Comparison of ENCODE assay signal across 2 cellular contexts in genomic region chr19:18467978-18468377, GRCh38.
A peak's percentile ranks its signal among the peaks of the same experiment; 100 is the strongest.
TF ChIP-seq lines count a peak whose summit lies in the region.

No MANE protein-coding gene starts in this region.

TF ChIP-seq in IMR-90, 13 proteins besides CTCF, POLR2A, EP300 and RAD21:
- TF ChIP-seq SMC3 (IDR thresholded peaks at IDR 0.05; ENCODE audit: low read depth, low read length), result no peak
- no peak for TF ChIP-seq BHLHE40 (IDR thresholded peaks at IDR 0.05; ENCODE audit: low read depth, low read length)
- no peak for TF ChIP-seq RFX5 (IDR thresholded peaks at IDR 0.05; ENCODE audit: low read depth, low read length)
- TF ChIP-seq MAFK (IDR thresholded peaks at IDR 0.05; ENCODE audit: low read depth, low read length), result no peak
- TF ChIP-seq ELK1 (IDR thresholded peaks at IDR 0.05; ENCODE audit: borderline replicate concordance, low read depth, low read length), result no peak
- TF ChIP-seq MAZ (IDR thresholded peaks at IDR 0.05; ENCODE audit: borderline replicate concordance, low read depth, low read length), result no peak
- TF ChIP-seq CHD1 (IDR thresholded peaks at IDR 0.05; ENCODE audit: low read depth, low read length), result no peak
- TF ChIP-seq NFE2L2 (IDR thresholded peaks at IDR 0.05; ENCODE audit: low read depth, low read length), result no peak
- no peak for TF ChIP-seq CEBPB (IDR thresholded peaks at IDR 0.05; ENCODE audit: low read depth, low read length)

TF ChIP-seq in K562, 482 proteins besides CTCF, POLR2A, EP300 and RAD21 (continues in another document):
- TF ChIP-seq NR3C1 (CRISPR knock-in tag; IDR thresholded peaks at IDR 0.05) (no peak), BCOR (IDR thresholded peaks at IDR 0.05) (0 out of 2 replicates have a peak, but pooled peaks have one; percentile 18), NFXL1 (CRISPR knock-in tag; IDR thresholded peaks at IDR 0.05) (no peak), ZNF696 (CRISPR knock-in tag; conservative IDR thresholded peaks at IDR 0.05) (no peak), THRAP3 (IDR thresholded peaks at IDR 0.05; ENCODE audit: borderline replicate concordance) (0 out of 2 replicates have a peak, but pooled peaks have one; percentile 32), ZNF133 (CRISPR knock-in tag; IDR thresholded peaks at IDR 0.05) (no peak), ZNF76 (CRISPR knock-in tag; IDR thresholded peaks at IDR 0.05; ENCODE audit: borderline replicate concordance) (no peak), DNMT1 (IDR thresholded peaks at IDR 0.05) (no peak), GTF2F1 (IDR thresholded peaks at IDR 0.05; ENCODE audit: low read depth, low read length) (no peak), TSHZ1 (CRISPR knock-in tag; IDR thresholded peaks at IDR 0.05) (no peak), ZNF143 (CRISPR knock-in tag; IDR thresholded peaks at IDR 0.05) (no peak), SNIP1 (IDR thresholded peaks at IDR 0.05; ENCODE audit: low read depth) (no peak), STAT5B (CRISPR knock-in tag; IDR thresholded peaks at IDR 0.05) (no peak), SRF (CRISPR knock-in tag; IDR thresholded peaks at IDR 0.05) (no peak), ZNF780A (CRISPR knock-in tag; IDR thresholded peaks at IDR 0.05) (no peak), SMAD2 (IDR thresholded peaks at IDR 0.05; ENCODE audit: low read depth, low read length) (no peak), ZNF707 (CRISPR knock-in tag; conservative IDR thresholded peaks at IDR 0.05) (no peak), HNRNPLL (IDR thresholded peaks at IDR 0.05; ENCODE audit: low read depth, low read length, poor library complexity, severe bottlenecking) (no peak), NFRKB (IDR thresholded peaks at IDR 0.05; ENCODE audit: low read depth) (no peak), SMAD1 (IDR thresholded peaks at IDR 0.05; ENCODE audit: low read depth, low read length, partially characterized antibody) (no peak), POLR3A (IDR thresholded peaks at IDR 0.05; ENCODE audit: borderline replicate concordance, extremely low read depth, insufficient read depth, insufficient read length) (no peak), ZNF263 (CRISPR knock-in tag; IDR thresholded peaks at IDR 0.05; ENCODE audit: borderline replicate concordance) (no peak), MIER1 (IDR thresholded peaks at IDR 0.05; ENCODE audit: low read depth) (no peak), TEAD2 (tag; IDR thresholded peaks at IDR 0.05) (no peak), RCOR1 (IDR thresholded peaks at IDR 0.05; ENCODE audit: borderline replicate concordance in 1 of 2, low read depth in 2 of 2, low read length in 2 of 2) (no peak), ZNF347 (CRISPR knock-in tag; IDR thresholded peaks at IDR 0.05; ENCODE audit: low read depth) (no peak), CREB3 (tag; conservative IDR thresholded peaks at IDR 0.05; ENCODE audit: low read depth) (no peak), ZNF551 (CRISPR knock-in tag; IDR thresholded peaks at IDR 0.05) (no peak), TCFL5 (CRISPR knock-in tag; conservative IDR thresholded peaks at IDR 0.05) (no peak), SUPT5H (IDR thresholded peaks at IDR 0.05) (peak; percentile 46), MAFF (IDR thresholded peaks at IDR 0.05; ENCODE audit: low read length) (no peak), LARP7 (IDR thresholded peaks at IDR 0.05) (peak; percentile 92), OTX1 (CRISPR knock-in tag; IDR thresholded peaks at IDR 0.05) (peak; percentile 48; the same call in 1 of the 2 replicates), TAF7 (tag; IDR thresholded peaks at IDR 0.05) (peak; percentile 22; the same call in 1 of the 2 replicates), ZNF384 (IDR thresholded peaks at IDR 0.05; ENCODE audit: low read depth, low read length) (no peak), HDAC1 (IDR thresholded peaks at IDR 0.05) (peak in 1 of 2 experiments; percentile 48; a peak in 1 of 4 replicates), ESRRB (CRISPR knock-in tag; IDR thresholded peaks at IDR 0.05; ENCODE audit: borderline replicate concordance) (no peak), EGR1 (conservative IDR thresholded peaks at IDR 0.05) (peak; percentile 30), PHF20 (IDR thresholded peaks at IDR 0.05; ENCODE audit: partially characterized antibody) (peak; percentile 56), NFIC (IDR thresholded peaks at IDR 0.05) (0 out of 2 replicates have a peak, but pooled peaks have one; percentile 5), ZNF644 (tag; IDR thresholded peaks at IDR 0.05; ENCODE audit: low read depth) (no peak), ARNT (IDR thresholded peaks at IDR 0.05) (peak in 1 of 2 experiments; percentile 32; a peak in 1 of 4 replicates), ARHGAP35 (IDR thresholded peaks at IDR 0.05; ENCODE audit: partially characterized antibody) (peak; percentile 37), ARID1B (IDR thresholded peaks at IDR 0.05) (0 out of 2 replicates have a peak, but pooled peaks have one; percentile 25), TRIM24 (IDR thresholded peaks at IDR 0.05) (peak; percentile 19 to 63; a peak in 2 of 4 replicates), ETV1 (tag; conservative IDR thresholded peaks at IDR 0.05; ENCODE audit: low read depth) (no peak), EHMT2 (IDR thresholded peaks at IDR 0.05) (peak; percentile 54; the same call in 1 of the 2 replicates), ZBTB8A (IDR thresholded peaks at IDR 0.05; ENCODE audit: partially characterized antibody) (no peak)
- TF ChIP-seq, protein P1, sequence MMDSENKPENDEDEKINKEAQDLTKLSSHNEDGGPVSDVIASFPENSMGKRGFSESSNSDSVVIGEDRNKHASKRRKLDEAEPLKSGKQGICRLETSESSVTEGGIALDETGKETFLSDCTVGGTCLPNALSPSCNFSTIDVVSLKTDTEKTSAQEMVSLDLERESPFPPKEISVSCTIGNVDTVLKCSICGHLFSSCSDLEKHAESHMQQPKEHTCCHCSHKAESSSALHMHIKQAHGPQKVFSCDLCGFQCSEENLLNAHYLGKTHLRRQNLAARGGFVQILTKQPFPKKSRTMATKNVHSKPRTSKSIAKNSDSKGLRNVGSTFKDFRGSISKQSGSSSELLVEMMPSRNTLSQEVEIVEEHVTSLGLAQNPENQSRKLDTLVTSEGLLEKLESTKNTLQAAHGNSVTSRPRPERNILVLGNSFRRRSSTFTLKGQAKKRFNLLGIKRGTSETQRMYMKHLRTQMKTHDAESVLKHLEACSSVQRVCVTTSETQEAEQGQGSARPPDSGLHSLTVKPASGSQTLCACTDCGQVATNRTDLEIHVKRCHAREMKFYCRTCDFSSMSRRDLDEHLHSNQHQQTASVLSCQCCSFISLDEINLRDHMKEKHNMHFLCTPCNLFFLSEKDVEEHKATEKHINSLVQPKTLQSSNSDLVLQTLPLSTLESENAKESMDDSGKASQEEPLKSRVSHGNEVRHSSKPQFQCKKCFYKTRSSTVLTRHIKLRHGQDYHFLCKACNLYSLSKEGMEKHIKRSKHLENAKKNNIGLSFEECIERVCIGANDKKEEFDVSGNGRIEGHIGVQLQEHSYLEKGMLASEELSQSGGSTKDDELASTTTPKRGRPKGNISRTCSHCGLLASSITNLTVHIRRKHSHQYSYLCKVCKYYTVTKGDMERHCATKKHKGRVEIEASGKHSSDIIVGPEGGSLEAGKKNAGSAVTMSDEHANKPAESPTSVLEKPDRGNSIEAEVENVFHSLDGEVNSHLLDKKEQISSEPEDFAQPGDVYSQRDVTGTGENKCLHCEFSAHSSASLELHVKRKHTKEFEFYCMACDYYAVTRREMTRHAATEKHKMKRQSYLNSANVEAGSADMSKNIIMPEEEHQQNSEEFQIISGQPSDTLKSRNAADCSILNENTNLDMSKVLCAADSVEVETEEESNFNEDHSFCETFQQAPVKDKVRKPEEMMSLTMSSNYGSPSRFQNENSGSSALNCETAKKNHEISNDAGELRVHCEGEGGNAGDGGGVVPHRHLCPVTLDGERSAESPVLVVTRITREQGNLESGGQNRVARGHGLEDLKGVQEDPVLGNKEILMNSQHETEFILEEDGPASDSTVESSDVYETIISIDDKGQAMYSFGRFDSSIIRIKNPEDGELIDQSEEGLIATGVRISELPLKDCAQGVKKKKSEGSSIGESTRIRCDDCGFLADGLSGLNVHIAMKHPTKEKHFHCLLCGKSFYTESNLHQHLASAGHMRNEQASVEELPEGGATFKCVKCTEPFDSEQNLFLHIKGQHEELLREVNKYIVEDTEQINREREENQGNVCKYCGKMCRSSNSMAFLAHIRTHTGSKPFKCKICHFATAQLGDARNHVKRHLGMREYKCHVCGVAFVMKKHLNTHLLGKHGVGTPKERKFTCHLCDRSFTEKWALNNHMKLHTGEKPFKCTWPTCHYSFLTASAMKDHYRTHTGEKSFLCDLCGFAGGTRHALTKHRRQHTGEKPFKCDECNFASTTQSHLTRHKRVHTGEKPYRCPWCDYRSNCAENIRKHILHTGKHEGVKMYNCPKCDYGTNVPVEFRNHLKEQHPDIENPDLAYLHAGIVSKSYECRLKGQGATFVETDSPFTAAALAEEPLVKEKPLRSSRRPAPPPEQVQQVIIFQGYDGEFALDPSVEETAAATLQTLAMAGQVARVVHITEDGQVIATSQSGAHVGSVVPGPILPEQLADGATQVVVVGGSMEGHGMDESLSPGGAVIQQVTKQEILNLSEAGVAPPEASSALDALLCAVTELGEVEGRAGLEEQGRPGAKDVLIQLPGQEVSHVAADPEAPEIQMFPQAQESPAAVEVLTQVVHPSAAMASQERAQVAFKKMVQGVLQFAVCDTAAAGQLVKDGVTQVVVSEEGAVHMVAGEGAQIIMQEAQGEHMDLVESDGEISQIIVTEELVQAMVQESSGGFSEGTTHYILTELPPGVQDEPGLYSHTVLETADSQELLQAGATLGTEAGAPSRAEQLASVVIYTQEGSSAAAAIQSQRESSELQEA (IDR thresholded peaks at IDR 0.05; ENCODE audit: low read depth), result 0 out of 2 replicates have a peak, but pooled peaks have one; percentile 16
- TF ChIP-seq, protein P2, sequence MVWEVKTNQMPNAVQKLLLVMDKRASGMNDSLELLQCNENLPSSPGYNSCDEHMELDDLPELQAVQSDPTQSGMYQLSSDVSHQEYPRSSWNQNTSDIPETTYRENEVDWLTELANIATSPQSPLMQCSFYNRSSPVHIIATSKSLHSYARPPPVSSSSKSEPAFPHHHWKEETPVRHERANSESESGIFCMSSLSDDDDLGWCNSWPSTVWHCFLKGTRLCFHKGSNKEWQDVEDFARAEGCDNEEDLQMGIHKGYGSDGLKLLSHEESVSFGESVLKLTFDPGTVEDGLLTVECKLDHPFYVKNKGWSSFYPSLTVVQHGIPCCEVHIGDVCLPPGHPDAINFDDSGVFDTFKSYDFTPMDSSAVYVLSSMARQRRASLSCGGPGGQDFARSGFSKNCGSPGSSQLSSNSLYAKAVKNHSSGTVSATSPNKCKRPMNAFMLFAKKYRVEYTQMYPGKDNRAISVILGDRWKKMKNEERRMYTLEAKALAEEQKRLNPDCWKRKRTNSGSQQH (CRISPR knock-in tag; IDR thresholded peaks at IDR 0.05), result peak; percentile 30; the same call in 1 of the 2 replicates
- TF ChIP-seq, protein P3, sequence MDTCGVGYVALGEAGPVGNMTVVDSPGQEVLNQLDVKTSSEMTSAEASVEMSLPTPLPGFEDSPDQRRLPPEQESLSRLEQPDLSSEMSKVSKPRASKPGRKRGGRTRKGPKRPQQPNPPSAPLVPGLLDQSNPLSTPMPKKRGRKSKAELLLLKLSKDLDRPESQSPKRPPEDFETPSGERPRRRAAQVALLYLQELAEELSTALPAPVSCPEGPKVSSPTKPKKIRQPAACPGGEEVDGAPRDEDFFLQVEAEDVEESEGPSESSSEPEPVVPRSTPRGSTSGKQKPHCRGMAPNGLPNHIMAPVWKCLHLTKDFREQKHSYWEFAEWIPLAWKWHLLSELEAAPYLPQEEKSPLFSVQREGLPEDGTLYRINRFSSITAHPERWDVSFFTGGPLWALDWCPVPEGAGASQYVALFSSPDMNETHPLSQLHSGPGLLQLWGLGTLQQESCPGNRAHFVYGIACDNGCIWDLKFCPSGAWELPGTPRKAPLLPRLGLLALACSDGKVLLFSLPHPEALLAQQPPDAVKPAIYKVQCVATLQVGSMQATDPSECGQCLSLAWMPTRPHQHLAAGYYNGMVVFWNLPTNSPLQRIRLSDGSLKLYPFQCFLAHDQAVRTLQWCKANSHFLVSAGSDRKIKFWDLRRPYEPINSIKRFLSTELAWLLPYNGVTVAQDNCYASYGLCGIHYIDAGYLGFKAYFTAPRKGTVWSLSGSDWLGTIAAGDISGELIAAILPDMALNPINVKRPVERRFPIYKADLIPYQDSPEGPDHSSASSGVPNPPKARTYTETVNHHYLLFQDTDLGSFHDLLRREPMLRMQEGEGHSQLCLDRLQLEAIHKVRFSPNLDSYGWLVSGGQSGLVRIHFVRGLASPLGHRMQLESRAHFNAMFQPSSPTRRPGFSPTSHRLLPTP (IDR thresholded peaks at IDR 0.05; ENCODE audit: borderline replicate concordance, extremely low read depth, insufficient read length), result no peak
